Comparison of ENCODE assay signal across 24 cellular contexts in genomic region chr1:110135268-110136065, GRCh38. TPM values are rescaled to one million over a fixed set of nuclear protein-coding genes. Genes with fewer than 3 reads are reported as not detected.
A peak's percentile ranks its signal among the peaks of the same experiment; 100 is the strongest.
DNase-seq lines count a peak whose midpoint lies in the region; ATAC-seq lines count a peak whose summit lies in the region.
"Had no signal": no experiment of that assay in that cellular context is flagged by ENCODE, and none has a peak within 500 bp of the region (broad histone marks: within the 10 kb centered on the region; RNA-seq: fewer than 3 reads in every experiment).

No MANE protein-coding gene starts in this region.

- H3K36me3 Mint-ChIP-seq in activated T-helper 17 cell treated with anti-CD3 and anti-CD28 coated beads, Interleukin-2, amount 50 U/mL, for 72 hours (ENCODE audit: low read depth) = no peaks in the 10 kb centered on the region
- peaks cover 3% of the 10 kb centered on the region for H3K36me3 Mint-ChIP-seq in T-helper 17 cell (ENCODE audit: low read depth)
- H3K36me3 Mint-ChIP-seq: type B pancreatic cell had no signal

- DNase-seq in NCI-H2107 treated with DMSO at 0.1 percent for 48 hours (lab: John Stamatoyannopoulos, UW; ENCODE audit: unreplicated experiment) (peak; percentile 63), NCI-H2107 (lab: John Stamatoyannopoulos, UW) (no peak), NCI-H2081 treated with DMSO at 0.1 percent for 48 hours (lab: John Stamatoyannopoulos, UW) (peak; percentile 69), SHP77 treated with DMSO at 0.1 percent for 48 hours (lab: John Stamatoyannopoulos, UW) (peak; percentile 69), posterior cingulate gyrus (peak in 7 of 10 donors; percentile 33 to 88 (median 52)), T-helper 17 cell (no peak)
- DNase-seq: activated CD4-positive, CD25-positive, alpha-beta regulatory T cell; activated CD8-positive, alpha-beta memory T cell treated with anti-CD3 and anti-CD28 coated beads for 24 hours; DND-41; foreskin keratinocyte; GM23248; IMR-90; stimulated activated naive CD4-positive, alpha-beta T cell; T-helper 9 cell had no signal

- no peaks in the 10 kb centered on the region for H3K9me3 ChIP-seq in T-helper 17 cell (ENCODE audit: control insufficient read depth, low read length, poor library complexity, severe bottlenecking)
- H3K9me3 ChIP-seq: breast epithelium, neutrophil, right atrium auricular region had no signal

- no peak overlapping the region for H3K4me3 Mint-ChIP-seq in activated T-helper 17 cell treated with anti-CD3 and anti-CD28 coated beads, Interleukin-2, amount 50 U/mL, for 72 hours
- no peak overlapping the region for H3K4me3 Mint-ChIP-seq in T-helper 17 cell
- H3K4me3 Mint-ChIP-seq: dendritic cell treated with granulocyte-macrophage colony-stimulating factor and Interleukin-4, amounts not matched to agents 40 ng/mL and 50 ng/mL, for 4 days; type B pancreatic cell had no signal

- no peaks in the 10 kb centered on the region for H3K9me3 Mint-ChIP-seq in activated T-helper 17 cell treated with anti-CD3 and anti-CD28 coated beads, Interleukin-2, amount 50 U/mL, for 72 hours
- H3K9me3 Mint-ChIP-seq: dendritic cell treated with granulocyte-macrophage colony-stimulating factor and Interleukin-4, amounts not matched to agents 40 ng/mL and 50 ng/mL, for 4 days; type B pancreatic cell had no signal

- ATAC-seq in HG03442 (IDR thresholded peaks at IDR 0.05; ENCODE audit: unreplicated experiment) (no peak), T-helper 17 cell (no peak)
- ATAC-seq in activated T-helper 17 cell treated with anti-CD3 and anti-CD28 coated beads, Interleukin-2, amount 50 U/mL, for 72 hours (replicated peaks) = no peak
- ATAC-seq: foreskin keratinocyte had no signal

- H3K27ac Mint-ChIP-seq in activated T-helper 17 cell treated with anti-CD3 and anti-CD28 coated beads, Interleukin-2, amount 50 U/mL, for 72 hours = no peak overlapping the region
- H3K27ac Mint-ChIP-seq in T-helper 17 cell = no peak overlapping the region
- H3K27ac Mint-ChIP-seq: dendritic cell treated with granulocyte-macrophage colony-stimulating factor and Interleukin-4, amounts not matched to agents 40 ng/mL and 50 ng/mL, for 4 days; type B pancreatic cell had no signal

- H3K4me1 Mint-ChIP-seq in activated T-helper 17 cell treated with anti-CD3 and anti-CD28 coated beads, Interleukin-2, amount 50 U/mL, for 72 hours = no peaks in the 10 kb centered on the region
- H3K4me1 Mint-ChIP-seq in T-helper 17 cell = peaks cover 17% of the 10 kb centered on the region

- peaks cover 44% of the 10 kb centered on the region for H3K27me3 Mint-ChIP-seq in activated T-helper 17 cell treated with anti-CD3 and anti-CD28 coated beads, Interleukin-2, amount 50 U/mL, for 72 hours
- H3K27me3 Mint-ChIP-seq in T-helper 17 cell = peaks cover 92% of the 10 kb centered on the region

- intact Hi-C loops in posterior cingulate gyrus (cut with DNase I) = no loop called here

RNA-seq across cellular contexts. Expression of gene SLC6A17, which starts 14.8 kb away (rescaled TPM):
- not detected for total RNA-seq in activated T-helper 17 cell treated with anti-CD3 and anti-CD28 coated beads, Interleukin-2, amount 50 U/mL, for 72 hours
- total RNA-seq in T-helper 17 cell = not detected
- total RNA-seq: NCI-H460, right atrium auricular region had no signal

RNA-seq across cellular contexts. Expression of gene UBL4B, which starts 23.2 kb away (rescaled TPM):
- total RNA-seq in activated T-helper 17 cell treated with anti-CD3 and anti-CD28 coated beads, Interleukin-2, amount 50 U/mL, for 72 hours = not detected
- not detected for total RNA-seq in T-helper 17 cell
- total RNA-seq: foreskin keratinocyte, GM23248, IMR-90, kidney epithelial cell, NCI-H460, right atrium auricular region, SK-MEL-5 had no signal

Comparison
In these comparisons a context has a peak if more than half of its experiments do, and no peak if none do; other contexts are left out.
1. DNase-seq: peak in NCI-H2107 treated with DMSO at 0.1 percent for 48 hours (single experiment), NCI-H2081 treated with DMSO at 0.1 percent for 48 hours (single experiment), SHP77 treated with DMSO at 0.1 percent for 48 hours (single experiment) and posterior cingulate gyrus (7 of 10); none in NCI-H2107 (single experiment) and T-helper 17 cell (0 of 3).